Comparison of ENCODE assay signal across 1 cellular context in genomic region chr19:1182068-1182467, GRCh38.
TF ChIP-seq lines count a peak whose summit lies in the region.

No MANE protein-coding gene starts in this region.

TF ChIP-seq in H1, 55 proteins besides CTCF, POLR2A, EP300 and RAD21:
- TF ChIP-seq CHD7 (IDR thresholded peaks at IDR 0.05; ENCODE audit: insufficient replicate concordance, low read length) = no peak
- TF ChIP-seq CHD2 (IDR thresholded peaks at IDR 0.05; ENCODE audit: low read length) = no peak
- no peak for TF ChIP-seq CEBPB (IDR thresholded peaks at IDR 0.05; ENCODE audit: low read depth, low read length)
- no peak for TF ChIP-seq CREB1 (IDR thresholded peaks at IDR 0.05)
- TF ChIP-seq FOSL1 (IDR thresholded peaks at IDR 0.05; ENCODE audit: insufficient read depth, low read depth, low read length) = no peak
- no peak for TF ChIP-seq SP4 (IDR thresholded peaks at IDR 0.05; ENCODE audit: low read length)
- no peak for TF ChIP-seq MAX (IDR thresholded peaks at IDR 0.05)
- no peak for TF ChIP-seq SRF (IDR thresholded peaks at IDR 0.05; ENCODE audit: low read depth, low read length)
